ENCODE assay signal across 17 cellular contexts in genomic region chr5:77241444-77241843, GRCh38. TPM values are rescaled to one million over a fixed set of nuclear protein-coding genes. Genes with fewer than 3 reads are reported as not detected.
DNase-seq lines count a peak whose midpoint lies in the region; ATAC-seq, FAIRE-seq and TF ChIP-seq lines count a peak whose summit lies in the region.
"Had no signal": no experiment of that assay in that cellular context is flagged by ENCODE, and none has a peak within 500 bp of the region (broad histone marks: within the 10 kb centered on the region; RNA-seq: fewer than 3 reads in every experiment).

No MANE protein-coding gene starts in this region.

- peak overlapping the region in 1 of 4 donors; percentile 46 for H3K27ac ChIP-seq in body of pancreas
- no peak overlapping the region for H3K27ac ChIP-seq in HepG2 (ENCODE audit: extremely low read length, insufficient read depth, low read length)
- H3K27ac ChIP-seq: GM23248 had no signal

- H3K4me1 ChIP-seq in body of pancreas, result peaks cover 9% of the 10 kb centered on the region
- no peaks in the 10 kb centered on the region for H3K4me1 ChIP-seq in HepG2 (ENCODE audit: insufficient read depth, low read length)

- no peak overlapping the region for H2AFZ ChIP-seq in HepG2 (ENCODE audit: low read length)
- H2AFZ ChIP-seq: GM23248 had no signal

- H3K36me3 ChIP-seq in body of pancreas (replicated peaks in 1 of 2; ENCODE audit: insufficient read depth in 1 of 2, low read depth in 2 of 2) (no peaks in the 10 kb centered on the region), HepG2 (replicated peaks in 1 of 2; ENCODE audit: control insufficient read depth in 1 of 2, insufficient read depth in 2 of 2, low read length in 2 of 2) (no peaks in the 10 kb centered on the region)

- TF ChIP-seq CTCF in body of pancreas (IDR thresholded peaks at IDR 0.05) (no peak), HepG2 (CRISPR knock-in tag; IDR thresholded peaks at IDR 0.05) (no peak), retinal pigment epithelial cell (conservative IDR thresholded peaks at IDR 0.05; ENCODE audit: low read depth, low read length) (no peak)

- no peak overlapping the region for H3K9ac ChIP-seq in HepG2 (ENCODE audit: insufficient read depth, low read depth, low read length)
- H3K9ac ChIP-seq: GM23248 had no signal

- no TSS peak for BruUV-seq in HepG2 (replicated peaks; lab: Mats Ljungman, UMichigan)

- intact Hi-C loops in body of pancreas (cut with DNase I), result no loop called here
- intact Hi-C loops in HepG2 (cut with micrococcal nuclease; ENCODE audit: unreplicated experiment), result no loop called here

- in situ Hi-C loops in HepG2 (cut with HindIII; ENCODE audit: extremely low pct_ligation_motif_present, low pct_unique_long_range_greater_than_20kb), result no loop called here

- H3K4me3 ChIP-seq in body of pancreas (no peak overlapping the region), HepG2 (replicated peaks in 1 of 3; ENCODE audit: insufficient read depth in 1 of 3, low read depth in 2 of 3, low read length in 3 of 3) (no peak overlapping the region), retinal pigment epithelial cell (ENCODE audit: low read length) (no peak overlapping the region)
- H3K4me3 ChIP-seq: GM23248 had no signal

- peak; percentile 42 for ATAC-seq in body of pancreas
- ATAC-seq in HepG2, result no peak
- ATAC-seq in esophagus mucosa, result no peak
- ATAC-seq in HG02798 (IDR thresholded peaks at IDR 0.05; ENCODE audit: poor library complexity, unreplicated experiment), result no peak

- TF ChIP-seq EP300 in HepG2 (IDR thresholded peaks at IDR 0.05; ENCODE audit: low read depth in 2 of 2, low read length in 2 of 2) (no peak), HepG2 (CRISPR knock-in tag; IDR thresholded peaks at IDR 0.05; ENCODE audit: borderline replicate concordance) (no peak)

- POLR2A ChIA-PET in HepG2 (lab: Yijun Ruan, JAX), result no interaction called here

- CTCF ChIA-PET in HepG2 (lab: Yijun Ruan, JAX; ENCODE audit: low intra/inter-chr PET ratio, low total read pairs), result no interaction called here

- H3K27me3 ChIP-seq in body of pancreas, result no peaks in the 10 kb centered on the region
- no peaks in the 10 kb centered on the region for H3K27me3 ChIP-seq in HepG2 (ENCODE audit: control insufficient read depth in 1 of 2, insufficient read depth in 2 of 2, low read length in 2 of 2)

- 7 to 24% methylated on average over 1 of the region's 1 CpG for WGBS in body of pancreas, 2 donors
- WGBS in HepG2 (ENCODE audit: low lambda C conversion rate), result 0% methylated on average over 1 of the region's 1 CpG

- H3K4me2 ChIP-seq in HepG2 (ENCODE audit: low read depth, low read length), result no peak overlapping the region

- H4K20me1 ChIP-seq in HepG2 (ENCODE audit: insufficient read depth, low read length), result no peaks in the 10 kb centered on the region

- TF ChIP-seq POLR2A in body of pancreas (IDR thresholded peaks at IDR 0.05) (no peak), HepG2 (IDR thresholded peaks at IDR 0.05; ENCODE audit: insufficient read depth in 1 of 2, low read depth in 2 of 2, low read length in 2 of 2) (no peak)

- FAIRE-seq in HepG2 (lab: Jason Lieb, UNC), result no peak
- FAIRE-seq: GM12891, H1 had no signal

- H3K9me3 ChIP-seq in body of pancreas, result no peaks in the 10 kb centered on the region
- H3K9me3 ChIP-seq in HepG2 (ENCODE audit: low read length), result no peaks in the 10 kb centered on the region

- TF ChIP-seq RAD21 in HepG2 (CRISPR knock-in tag; IDR thresholded peaks at IDR 0.05), result no peak

- DNase-seq in body of pancreas (peak in 1 of 4 donors; percentile 19), HepG2 (ENCODE audit: low spot score) (peak; percentile 2), retinal pigment epithelial cell (ENCODE audit: low read depth) (peak; percentile 41)
- no peak for DNase-seq in stimulated activated naive CD4-positive, alpha-beta T cell treated with Interleukin-2 at 50 U/mL for 16 hours (lab: John Stamatoyannopoulos, UW)
- DNase-seq: C1 segment of cervical spinal cord; Calu3; CD4-positive, alpha-beta memory T cell; DMS53; GF-D8; GM23248; H7; HCEC 1CT had no signal

- no peaks in the 10 kb centered on the region for H3K79me2 ChIP-seq in HepG2 (ENCODE audit: insufficient read depth, low read length)

TF ChIP-seq in HepG2, 621 proteins besides CTCF, POLR2A, EP300 and RAD21:
- TF ChIP-seq NONO (IDR thresholded peaks at IDR 0.05) (no peak), NONO (CRISPR knock-in tag; conservative IDR thresholded peaks at IDR 0.05) (no peak), RARA (CRISPR knock-in tag; IDR thresholded peaks at IDR 0.05) (0 out of 2 replicates have a peak, but pooled peaks have one; percentile 20), ZBTB7B (CRISPR knock-in tag; IDR thresholded peaks at IDR 0.05) (no peak)
TF ChIP-seq in HepG2: peak in this region for 1.

RNA-seq across cellular contexts. Expression of gene PDE8B, which starts 31.0 kb away (rescaled TPM):
- total RNA-seq in body of pancreas (10 to 100 TPM in 1 of 2 donors, 1 to 10 TPM in 1; 8.3 to 15.8 TPM), HepG2 (2016; rRNA removed; fragmentation: Illumina TruSeq; extraction: Trizol) (not detected in 2 replicates), esophagus mucosa (0.12 TPM)
- not detected in 2 replicates for total RNA-seq in HepG2 (2016; cell fraction: cytosol; rRNA removed; fragmentation: Illumina TruSeq; extraction: Trizol; ENCODE audit: low read depth)
- total RNA-seq in HepG2 (2016; cell fraction: insoluble cytoplasmic fraction; rRNA removed; fragmentation: Illumina TruSeq; extraction: Trizol), result not detected in 2 replicates
- total RNA-seq in HepG2 (2016; cell fraction: membrane; rRNA removed; fragmentation: Illumina TruSeq; extraction: Trizol), result 0.19 TPM in 1 of 2 replicates, not detected in the other
- total RNA-seq in HepG2 (2016; cell fraction: nucleus; rRNA removed; fragmentation: Illumina TruSeq; extraction: Trizol), result not detected in 2 replicates
- 0.07 and 0.16 TPM in 2 replicates for polyA plus RNA-seq in HepG2 (2011; rRNA removed)
- 0.06 and 0.07 TPM in 2 replicates for polyA plus RNA-seq in HepG2 (2011; cell fraction: cytosol; rRNA removed)
- polyA plus RNA-seq in HepG2 (2011; cell fraction: nucleus; rRNA removed), result 0.17 TPM in 1 of 2 replicates, not detected in the other
- polyA plus RNA-seq in HepG2 (2012), result 0.39 and 0.45 TPM in 2 replicates
- polyA plus RNA-seq in HepG2 (2016; cell fraction: cytosol; fragmentation: Illumina TruSeq; extraction: Trizol; ENCODE audit: low read depth), result not detected in 2 replicates
- not detected in 2 replicates for polyA plus RNA-seq in HepG2 (2016; cell fraction: insoluble cytoplasmic fraction; fragmentation: Illumina TruSeq; extraction: Trizol; ENCODE audit: low read depth)
- polyA plus RNA-seq in HepG2 (2016; cell fraction: membrane; fragmentation: Illumina TruSeq; extraction: Trizol; ENCODE audit: low read depth), result not detected in 2 replicates
- not detected in 2 replicates for polyA plus RNA-seq in HepG2 (2016; cell fraction: nucleus; fragmentation: Illumina TruSeq; extraction: Trizol; ENCODE audit: insufficient read depth, low read depth)
- 36.7 TPM in 1 of 2 replicates, not detected in the other for polyA minus RNA-seq in HepG2 (2011; rRNA and poly(A)+ RNA removed; ENCODE audit: low replicate concordance)
- 0.30 TPM in 1 of 2 replicates, not detected in the other for polyA minus RNA-seq in HepG2 (2011; cell fraction: cytosol; rRNA and poly(A)+ RNA removed)
- polyA minus RNA-seq in HepG2 (2011; cell fraction: nucleus; rRNA and poly(A)+ RNA removed), result 0.99 and 1.0 TPM in 2 replicates
- total RNA-seq: A172; CD4-positive, alpha-beta memory T cell; GM23248 had no signal
